Comparison of ENCODE assay signal across 9 cellular contexts in the genomic region with DNA sequence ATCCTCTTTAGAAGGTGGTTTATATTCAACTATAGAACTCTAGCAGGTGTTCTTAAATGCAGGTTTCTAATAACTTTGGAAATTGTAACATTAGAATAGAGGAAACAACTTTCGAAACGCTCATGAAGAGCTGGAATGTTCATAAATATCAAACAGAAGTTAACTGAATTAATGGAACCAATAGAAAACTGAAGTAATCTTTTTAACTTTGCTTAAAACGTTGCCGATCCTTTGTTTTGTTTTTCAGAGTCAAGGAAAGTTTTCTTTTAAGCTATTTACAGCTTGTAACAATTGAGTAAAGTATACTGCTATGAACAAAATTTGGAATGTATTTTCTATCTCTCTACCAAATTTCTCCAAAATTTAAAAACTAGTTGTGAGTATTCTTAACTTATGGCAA. TPM values are rescaled to one million over a fixed set of nuclear protein-coding genes. Genes with fewer than 3 reads are reported as not detected.
"Had no signal": no experiment of that assay in that cellular context is flagged by ENCODE, and none has a peak within 500 bp of the region (broad histone marks: within the 10 kb centered on the region; RNA-seq: fewer than 3 reads in every experiment).

No MANE protein-coding gene starts in this region.

- H3K4me3 ChIP-seq: GM12878 had no signal

- DNase-seq: GDM1, GF-D8 had no signal

- ATAC-seq: GM12878 had no signal

- FAIRE-seq: G401.6, GM12878, GM12891, GM12892, GM18507, GM19239 had no signal

RNA-seq across cellular contexts. Expression of a gene that starts 19.0 kb away (rescaled TPM):
- total RNA-seq: G401, GM12878 had no signal

RNA-seq across cellular contexts. Expression of a gene that starts 53.3 kb away (rescaled TPM):
- total RNA-seq: G401 had no signal
